In genomic region chr2:85444629-85445028, GRCh38 we compare ENCODE assay signal across 18 cellular contexts. TPM values are rescaled to one million over a fixed set of nuclear protein-coding genes. Genes with fewer than 3 reads are reported as not detected.
DNase-seq lines count a peak whose midpoint lies in the region; ATAC-seq, FAIRE-seq and TF ChIP-seq lines count a peak whose summit lies in the region.
"Had no signal": no experiment of that assay in that cellular context is flagged by ENCODE, and none has a peak within 500 bp of the region (broad histone marks: within the 10 kb centered on the region; RNA-seq: fewer than 3 reads in every experiment).

No MANE protein-coding gene starts in this region.

- no peak for TF ChIP-seq EP300 in A549 (IDR thresholded peaks at IDR 0.05)

- FAIRE-seq in A549 (lab: Jason Lieb, UNC) = no peak
- no peak for FAIRE-seq in keratinocyte (lab: Jason Lieb, UNC)
- FAIRE-seq: A204.1, small intestine had no signal

- no peak overlapping the region for H2AFZ ChIP-seq in keratinocyte (ENCODE audit: control insufficient read depth, low read length)

- H3K4me1 ChIP-seq in A549 (peaks cover 30% of the 10 kb centered on the region), keratinocyte (ENCODE audit: control insufficient read depth, extremely low read depth, insufficient read depth, low read length) (peaks cover 18% of the 10 kb centered on the region), SJCRH30 (peaks cover 20% of the 10 kb centered on the region)

- H3K27ac ChIP-seq in A549 (peak overlapping the region; percentile 84 to 92), keratinocyte (ENCODE audit: control insufficient read depth, insufficient read depth, low read length) (no peak overlapping the region), SJCRH30 (no peak overlapping the region)
- H3K27ac ChIP-seq: WERI-Rb-1 had no signal

- H3K9me3 ChIP-seq in A549 (no peaks in the 10 kb centered on the region), keratinocyte (ENCODE audit: control insufficient read depth, low read depth, low read length) (no peaks in the 10 kb centered on the region), SJCRH30 (replicated peaks) (no peaks in the 10 kb centered on the region)

- TF ChIP-seq CTCF in A549 (IDR thresholded peaks at IDR 0.05) = no peak
- TF ChIP-seq CTCF in choroid plexus epithelial cell (conservative IDR thresholded peaks at IDR 0.05; ENCODE audit: low read depth, low read length) = no peak
- TF ChIP-seq CTCF in keratinocyte (optimal IDR thresholded peaks at IDR 0.05 in 1 of 3, IDR thresholded peaks at IDR 0.05 in 1 of 3, conservative IDR thresholded peaks at IDR 0.05 in 1 of 3; ENCODE audit: extremely low read depth in 1 of 3, insufficient read depth in 2 of 3, low read length in 3 of 3) = no peak

- TF ChIP-seq RAD21 in A549 (conservative IDR thresholded peaks at IDR 0.05 in 1 of 2, IDR thresholded peaks at IDR 0.05 in 1 of 2) = no peak

- POLR2A ChIA-PET in A549 (lab: Yijun Ruan, JAX) = interaction anchor here (3.6 kb wide), 1 partner anchor 94 kb away, joined by 25 read pairs; the partner anchor contains the start of gene MAT2A

- dilution Hi-C loops in keratinocyte (cut with MboI; ENCODE audit: extremely low pct_ligation_motif_present, low sequenced_read_pairs) = no loop called here

- H3K36me3 ChIP-seq in keratinocyte (ENCODE audit: control insufficient read depth in 2 of 2, extremely low read depth in 1 of 2, insufficient read depth in 2 of 2, low read length in 2 of 2) (no peaks in the 10 kb centered on the region), SJCRH30 (no peaks in the 10 kb centered on the region)
- H3K36me3 ChIP-seq: WERI-Rb-1 had no signal

- TF ChIP-seq POLR2A in A549 (IDR thresholded peaks at IDR 0.05; ENCODE audit: low read length) = no peak

- no peaks in the 10 kb centered on the region for H4K20me1 ChIP-seq in keratinocyte (ENCODE audit: control insufficient read depth, extremely low read depth, insufficient read depth, low read length)

- no peaks in the 10 kb centered on the region for H3K9me1 ChIP-seq in keratinocyte (ENCODE audit: control insufficient read depth, extremely low read depth, insufficient read depth, low read length)

- H3K4me3 ChIP-seq in A549 (no peak overlapping the region), choroid plexus epithelial cell (ENCODE audit: low read depth, low read length) (no peak overlapping the region), keratinocyte (ENCODE audit: control insufficient read depth in 2 of 3, extremely low read depth in 1 of 3, insufficient read depth in 2 of 3, low read depth in 1 of 3, low read length in 3 of 3) (no peak overlapping the region), SJCRH30 (no peak overlapping the region)

- H3K9ac ChIP-seq in keratinocyte (ENCODE audit: control insufficient read depth, extremely low read depth, insufficient read depth, low read length) = no peak overlapping the region

- CTCF ChIA-PET in A549 (lab: Yijun Ruan, JAX) = interaction anchor here (0.8 to 20.5 kb wide), 5 partner anchors 14 to 149 kb away, joined by 3 to 209 read pairs (median 19); partner anchors contain the start of genes MAT2A and SH2D6

- no peaks in the 10 kb centered on the region for H3K79me2 ChIP-seq in keratinocyte (ENCODE audit: control insufficient read depth, insufficient read depth, low read length)

- no peak for DNase-seq in A549 (ENCODE audit: low read depth in 1 of 2, low spot score in 1 of 2)
- peak; percentile 54 for DNase-seq in LHCN-M2 (ENCODE audit: low read depth)
- peak; percentile 59 for DNase-seq in choroid plexus epithelial cell (ENCODE audit: low read depth)
- no peak for DNase-seq in keratinocyte (ENCODE audit: low read depth, low spot score)
- no peak for DNase-seq in NCI-H1092 treated with DMSO at 0.1 percent for 48 hours (lab: John Stamatoyannopoulos, UW)
- DNase-seq in DMS79 (lab: John Stamatoyannopoulos, UW) = no peak
- DNase-seq in SJCRH30 = no peak
- DNase-seq in activated CD4-positive, alpha-beta T cell treated with anti-CD3 and anti-CD28 coated beads for 48 hours = no peak
- DNase-seq: activated naive CD4-positive, alpha-beta T cell; central memory CD4-positive, alpha-beta T cell; GDM1; head of caudate nucleus; NCI-H2029 treated with DMSO at 0.1 percent for 48 hours; NCI-H526; small intestine; WERI-Rb-1 had no signal

- 83% methylated on average over 3 of the region's 3 CpGs for WGBS in A549 (ENCODE audit: missing lambda C conversion rate)

- H3K27me3 ChIP-seq in keratinocyte (ENCODE audit: control insufficient read depth, extremely low read depth, insufficient read depth, low read length) (no peaks in the 10 kb centered on the region), SJCRH30 (no peaks in the 10 kb centered on the region)

- peak in 1 of 2 experiments; percentile 31; a peak in 2 of 6 replicates for ATAC-seq in A549

- H3K4me2 ChIP-seq in A549 (peak overlapping the region; percentile 6; the same call in 2 of the 3 replicates), keratinocyte (ENCODE audit: control insufficient read depth, extremely low read depth, insufficient read depth, low read depth, low read length) (peak overlapping the region; percentile 2)

TF ChIP-seq in A549, 52 proteins besides CTCF, POLR2A, EP300 and RAD21:
- no peak for TF ChIP-seq RARB (CRISPR knock-in tag; IDR thresholded peaks at IDR 0.05)
- no peak for TF ChIP-seq FOXS1 (CRISPR knock-in tag; IDR thresholded peaks at IDR 0.05)
- no peak for TF ChIP-seq TFCP2L1 (CRISPR knock-in tag; IDR thresholded peaks at IDR 0.05)
- no peak for TF ChIP-seq CHD4 (IDR thresholded peaks at IDR 0.05; ENCODE audit: borderline replicate concordance)
- TF ChIP-seq NFE2L2 (conservative IDR thresholded peaks at IDR 0.05; ENCODE audit: low read length) = no peak
- no peak for TF ChIP-seq CBX8 (IDR thresholded peaks at IDR 0.05)
- TF ChIP-seq RNF2 (IDR thresholded peaks at IDR 0.05; ENCODE audit: borderline replicate concordance, low read depth) = no peak

RNA-seq across cellular contexts. Expression of gene SH2D6, which starts 26.1 kb away (rescaled TPM):
- polyA plus RNA-seq in A549 (2011; rRNA removed) = 1.3 and 1.8 TPM in 2 replicates
- polyA plus RNA-seq in A549 (2012; cell fraction: cytosol; rRNA removed) = 0.48 and 0.69 TPM in 2 replicates
- 2.1 and 3.2 TPM in 2 replicates for polyA plus RNA-seq in A549 (2012; cell fraction: nucleus; rRNA removed)
- polyA plus RNA-seq in A549 (2017; fragmentation: RNase III; extraction: RNeasy Plus Mini Kit Qiagen cat#74134 plus additional on column Dnase treatment) = 1.4 to 1.5 TPM (median 1.4 TPM) in 3 replicates
- 0.83 and 1.9 TPM in 2 replicates for polyA minus RNA-seq in A549 (2011; rRNA and poly(A)+ RNA removed)
- total RNA-seq in LHCN-M2 (2014; rRNA removed) = 5.9 and 8.0 TPM in 2 replicates
- 6.4 TPM for polyA plus RNA-seq in LHCN-M2 (2012)
- polyA plus RNA-seq in keratinocyte = 0.10 to 0.21 TPM in 2 of 3 replicates, not detected in the other
- not detected for polyA plus RNA-seq in keratinocyte (2011; ENCODE audit: low read depth)
- not detected in 2 replicates for polyA plus RNA-seq in keratinocyte (2011; cell fraction: cytosol; rRNA removed)
- polyA plus RNA-seq in keratinocyte (2011; cell fraction: nucleus; rRNA removed) = not detected in 2 replicates
- polyA plus RNA-seq in keratinocyte (2012; ENCODE audit: low replicate concordance) = 0.09 TPM in 1 of 2 replicates, not detected in the other
- 0.56 TPM in 1 of 3 replicates, not detected in the others for polyA minus RNA-seq in keratinocyte
- polyA minus RNA-seq in keratinocyte (2011; cell fraction: cytosol; rRNA and poly(A)+ RNA removed) = not detected
- polyA minus RNA-seq in keratinocyte (2011; cell fraction: nucleus; rRNA and poly(A)+ RNA removed) = not detected in 2 replicates
- total RNA-seq in SJCRH30 (2014; rRNA removed; shearing (Covaris generic)) = 0.25 and 0.77 TPM in 2 replicates
- total RNA-seq: kidney epithelial cell had no signal

RNA-seq across cellular contexts. Expression of gene CAPG, which starts 34.5 kb away (rescaled TPM):
- 81.0 and 94.6 TPM in 2 replicates for polyA plus RNA-seq in A549 (2011; rRNA removed)
- polyA plus RNA-seq in A549 (2012; cell fraction: cytosol; rRNA removed) = 127 and 130 TPM in 2 replicates
- 94.4 and 121 TPM in 2 replicates for polyA plus RNA-seq in A549 (2012; cell fraction: nucleus; rRNA removed)
- polyA plus RNA-seq in A549 (2017; fragmentation: RNase III; extraction: RNeasy Plus Mini Kit Qiagen cat#74134 plus additional on column Dnase treatment) = 53.0 to 61.3 TPM (median 57.5 TPM) in 3 replicates
- 57.0 and 66.1 TPM in 2 replicates for polyA minus RNA-seq in A549 (2011; rRNA and poly(A)+ RNA removed)
- 156 and 172 TPM in 2 replicates for total RNA-seq in LHCN-M2 (2014; rRNA removed)
- polyA plus RNA-seq in LHCN-M2 (2012) = 118 TPM
- 466 to 683 TPM (median 503 TPM) in 3 replicates for polyA plus RNA-seq in keratinocyte
- 123 TPM for polyA plus RNA-seq in keratinocyte (2011; ENCODE audit: low read depth)
- polyA plus RNA-seq in keratinocyte (2011; cell fraction: cytosol; rRNA removed) = 321 and 549 TPM in 2 replicates
- polyA plus RNA-seq in keratinocyte (2011; cell fraction: nucleus; rRNA removed) = 232 and 338 TPM in 2 replicates
- polyA plus RNA-seq in keratinocyte (2012; ENCODE audit: low replicate concordance) = 352 and 538 TPM in 2 replicates
- polyA minus RNA-seq in keratinocyte = 216 to 344 TPM (median 339 TPM) in 3 replicates
- 273 TPM for polyA minus RNA-seq in keratinocyte (2011; cell fraction: cytosol; rRNA and poly(A)+ RNA removed)
- 94.0 and 95.3 TPM in 2 replicates for polyA minus RNA-seq in keratinocyte (2011; cell fraction: nucleus; rRNA and poly(A)+ RNA removed)
- total RNA-seq in SJCRH30 (2014; rRNA removed; shearing (Covaris generic)) = 0.43 and 1.1 TPM in 2 replicates

Comparison
In these comparisons a context has a peak if more than half of its experiments do, and no peak if none do; other contexts are left out.
1. DNase-seq: peak in LHCN-M2 (single experiment) and choroid plexus epithelial cell (single experiment); none in A549 (0 of 2), keratinocyte (single experiment), NCI-H1092 treated with DMSO at 0.1 percent for 48 hours (single experiment), DMS79 (single experiment), SJCRH30 (0 of 2) and activated CD4-positive, alpha-beta T cell treated with anti-CD3 and anti-CD28 coated beads for 48 hours (single experiment).
2. H3K27ac ChIP-seq: peak in A549 (2 of 2); none in keratinocyte (single experiment) and SJCRH30 (single experiment).
3. RNA of gene CAPG, which starts 34.5 kb away (total RNA-seq): 156 to 172 TPM in LHCN-M2; 0.43 to 1.1 TPM in SJCRH30; every median in the first group is over 10 times any median in the second.